ENCODE assay signal across 9 cellular contexts in the genomic region with DNA sequence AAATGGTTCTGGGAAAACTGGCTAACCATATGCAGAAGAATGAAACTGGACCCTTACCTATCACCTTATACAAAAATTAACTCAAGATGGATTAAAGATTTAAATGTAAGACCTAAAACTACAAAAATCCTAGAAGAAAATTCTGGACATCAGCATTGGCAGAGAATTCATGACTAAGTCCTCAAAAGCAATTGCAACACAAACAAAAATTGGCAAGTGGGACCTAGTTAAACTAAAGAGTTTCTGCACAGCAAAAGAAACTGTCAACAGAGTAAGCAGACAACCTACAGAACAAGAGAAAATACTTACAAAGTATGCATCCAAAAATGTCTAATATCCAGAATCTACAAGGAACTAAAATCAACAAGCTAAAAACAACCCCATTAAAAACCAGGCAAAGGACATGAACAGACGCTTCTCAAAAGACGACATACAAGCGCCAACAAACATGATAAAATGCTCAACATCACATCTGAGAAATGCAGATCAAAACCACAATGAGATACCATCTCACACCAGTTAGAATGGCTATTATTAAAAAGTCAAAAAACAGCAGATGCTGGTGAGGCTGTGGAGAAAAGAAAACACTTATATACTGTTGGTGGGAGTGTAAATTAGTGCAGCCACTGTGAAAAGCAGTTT. TPM values are rescaled to one million over a fixed set of nuclear protein-coding genes. Genes with fewer than 3 reads are reported as not detected.
A peak's percentile ranks its signal among the peaks of the same experiment; 100 is the strongest.
DNase-seq lines count a peak whose midpoint lies in the region; ATAC-seq and TF ChIP-seq lines count a peak whose summit lies in the region.
"Not testable (repeated sequence)": the region's sequence is repeated elsewhere in the genome, so short reads cannot be mapped to it uniquely, and the experiment has no call there.
"Had no signal": no experiment of that assay in that cellular context is flagged by ENCODE, and none has a peak within 500 bp of the region (broad histone marks: within the 10 kb centered on the region; RNA-seq: fewer than 3 reads in every experiment).

No MANE protein-coding gene starts in this region.

- not testable (repeated sequence) for H3K27ac ChIP-seq in GM23248

- in situ Hi-C loops in GM23248 (cut with MboI): not testable (repeated sequence)

- CTCF ChIA-PET in T-cell (lab: Charles Lee): interaction anchor here in 1 of 2 donors (0.6 to 1.0 kb wide), 2 partner anchors 9 to 15 kb away, joined by 3 to 4 read pairs; a partner anchor contains a TSS
- CTCF ChIA-PET in activated CD4-positive, alpha-beta memory T cell treated with anti-CD3 and anti-CD28 coated beads, Interleukin-2, amount 10 ng/mL, durations not matched to agents 7 days and 5 days (lab: Charles Lee): interaction anchor here (1.0 to 2.3 kb wide), 3 partner anchors 8 to 19 kb away, joined by 4 to 16 read pairs (median 4); no protein-coding TSS in a partner anchor
- CTCF ChIA-PET in MCF 10A (lab: Yijun Ruan, JAX): not testable (repeated sequence)

- WGBS in GM23248 (ENCODE audit: low coverage in 1 of 2, low lambda C conversion rate in 2 of 2, missing lambda C conversion rate in 2 of 2), 2 experiments: 60 to 63% methylated on average over 3 of the region's 3 CpGs

- not testable (repeated sequence) for H3K27me3 ChIP-seq in GM23248 (replicated peaks; ENCODE audit: insufficient read depth)

- H3K79me2 ChIP-seq in GM23248 (ENCODE audit: insufficient read depth): not testable (repeated sequence)

- not testable (repeated sequence) for H3K4me1 ChIP-seq in GM23248 (ENCODE audit: insufficient read depth)

- not testable (repeated sequence) for BruUV-seq in MCF 10A (replicated peaks; lab: Mats Ljungman, UMichigan)

- ATAC-seq in T-cell (replicated peaks in 1 of 4); activated T-helper 17 cell treated with anti-CD3 and anti-CD28 coated beads, Interleukin-2, amount 50 U/mL, for 72 hours (replicated peaks); naive thymus-derived CD8-positive, alpha-beta T cell: not testable (repeated sequence)

- peaks cover 32 to 54% (median 40%) of the 10 kb centered on the region in 3 donors for H3K4me1 Mint-ChIP-seq in T-cell
- peaks cover 74% of the 10 kb centered on the region for H3K4me1 Mint-ChIP-seq in activated CD4-positive, alpha-beta memory T cell treated with anti-CD3 and anti-CD28 coated beads, Interleukin-2, amount 10 ng/mL, durations not matched to agents 7 days and 5 days
- H3K4me1 Mint-ChIP-seq in activated T-helper 17 cell treated with anti-CD3 and anti-CD28 coated beads, Interleukin-2, amount 50 U/mL, for 72 hours; MCF 10A (ENCODE audit: insufficient read depth, unreplicated experiment): not testable (repeated sequence)
- H3K4me1 Mint-ChIP-seq in naive thymus-derived CD8-positive, alpha-beta T cell: peaks cover 11 to 40% (median 32%) of the 10 kb centered on the region in 4 donors

- intact Hi-C loops in MCF 10A (cut with micrococcal nuclease): not testable (repeated sequence)

- H4K20me1 ChIP-seq in GM23248 (ENCODE audit: insufficient read depth): not testable (repeated sequence)

- not testable (repeated sequence) for H3K36me3 ChIP-seq in GM23248 (ENCODE audit: low read depth)

- not testable (repeated sequence) for H3K36me3 Mint-ChIP-seq in T-cell; activated T-helper 17 cell treated with anti-CD3 and anti-CD28 coated beads, Interleukin-2, amount 50 U/mL, for 72 hours (ENCODE audit: low read depth); MCF 10A (ENCODE audit: insufficient read depth, unreplicated experiment); naive thymus-derived CD8-positive, alpha-beta T cell
- peaks cover 17% of the 10 kb centered on the region for H3K36me3 Mint-ChIP-seq in activated CD4-positive, alpha-beta memory T cell treated with anti-CD3 and anti-CD28 coated beads, Interleukin-2, amount 10 ng/mL, durations not matched to agents 7 days and 5 days (ENCODE audit: low read depth)

- H3K27me3 Mint-ChIP-seq in T-cell: peaks cover 0 to 15% of the 10 kb centered on the region in 2 donors
- H3K27me3 Mint-ChIP-seq in activated CD4-positive, alpha-beta memory T cell treated with anti-CD3 and anti-CD28 coated beads, Interleukin-2, amount 10 ng/mL, durations not matched to agents 7 days and 5 days; activated T-helper 17 cell treated with anti-CD3 and anti-CD28 coated beads, Interleukin-2, amount 50 U/mL, for 72 hours; MCF 10A (ENCODE audit: insufficient read depth, unreplicated experiment); naive thymus-derived CD8-positive, alpha-beta T cell: not testable (repeated sequence)

- H2AFZ ChIP-seq in GM23248: not testable (repeated sequence)

- DNase-seq in AG10803 (ENCODE audit: low read depth) (peak; percentile 36), GM23248 (peak; percentile 53), MCF 10A (ENCODE audit: unreplicated experiment) (peak; percentile 20), fibroblast of peridontal ligament (ENCODE audit: extremely low read depth) (peak; percentile 29)
- not testable (repeated sequence) for DNase-seq in T-cell; activated CD4-positive, alpha-beta memory T cell treated with anti-CD3 and anti-CD28 coated beads, Interleukin-2, amount 10 ng/mL, durations not matched to agents 7 days and 5 days; naive thymus-derived CD8-positive, alpha-beta T cell

- peak overlapping the region in 1 of 2 donors; percentile 89 for H3K27ac Mint-ChIP-seq in T-cell
- H3K27ac Mint-ChIP-seq in activated CD4-positive, alpha-beta memory T cell treated with anti-CD3 and anti-CD28 coated beads, Interleukin-2, amount 10 ng/mL, durations not matched to agents 7 days and 5 days: peak overlapping the region; percentile 71
- peak overlapping the region; percentile 83 for H3K27ac Mint-ChIP-seq in activated T-helper 17 cell treated with anti-CD3 and anti-CD28 coated beads, Interleukin-2, amount 50 U/mL, for 72 hours
- not testable (repeated sequence) for H3K27ac Mint-ChIP-seq in MCF 10A (ENCODE audit: low read depth, unreplicated experiment)
- H3K27ac Mint-ChIP-seq in naive thymus-derived CD8-positive, alpha-beta T cell: peak overlapping the region in 9 of 10 donors; percentile 18 to 92 (median 70)

- not testable (repeated sequence) for H3K9ac ChIP-seq in GM23248

- H3F3A ChIP-seq in GM23248 (ENCODE audit: insufficient read depth): not testable (repeated sequence)

- H3K9me3 Mint-ChIP-seq in T-cell; activated CD4-positive, alpha-beta memory T cell treated with anti-CD3 and anti-CD28 coated beads, Interleukin-2, amount 10 ng/mL, durations not matched to agents 7 days and 5 days; activated T-helper 17 cell treated with anti-CD3 and anti-CD28 coated beads, Interleukin-2, amount 50 U/mL, for 72 hours; MCF 10A (ENCODE audit: unreplicated experiment); naive thymus-derived CD8-positive, alpha-beta T cell: not testable (repeated sequence)

- H3K9me3 ChIP-seq in GM23248 (ENCODE audit: low read depth): not testable (repeated sequence)

- H3K4me2 ChIP-seq in GM23248 (ENCODE audit: unreplicated experiment): not testable (repeated sequence)

- peak overlapping the region in 2 of 3 donors; percentile 29 to 73 for H3K4me3 Mint-ChIP-seq in T-cell
- peak overlapping the region; percentile 41 for H3K4me3 Mint-ChIP-seq in activated CD4-positive, alpha-beta memory T cell treated with anti-CD3 and anti-CD28 coated beads, Interleukin-2, amount 10 ng/mL, durations not matched to agents 7 days and 5 days
- peak overlapping the region; percentile 69 for H3K4me3 Mint-ChIP-seq in activated T-helper 17 cell treated with anti-CD3 and anti-CD28 coated beads, Interleukin-2, amount 50 U/mL, for 72 hours
- H3K4me3 Mint-ChIP-seq in MCF 10A (ENCODE audit: unreplicated experiment): not testable (repeated sequence)
- peak overlapping the region in 8 of 10 donors; percentile 31 to 87 (median 58) for H3K4me3 Mint-ChIP-seq in naive thymus-derived CD8-positive, alpha-beta T cell

- not testable (repeated sequence) for H3K4me3 ChIP-seq in AG10803 (ENCODE audit: low read length); GM23248

- POLR2A ChIA-PET in T-cell (lab: Charles Lee): interaction anchor here (1.0 to 2.3 kb wide), 5 partner anchors 8 to 21 kb away, joined by 3 to 16 read pairs (median 5); a partner anchor contains a TSS
- POLR2A ChIA-PET in activated CD4-positive, alpha-beta memory T cell treated with anti-CD3 and anti-CD28 coated beads, Interleukin-2, amount 10 ng/mL, durations not matched to agents 7 days and 5 days (lab: Charles Lee): interaction anchor here (0.6 to 3.4 kb wide), 5 partner anchors 8 to 20 kb away, joined by 3 to 13 read pairs (median 7); a partner anchor contains a TSS
- POLR2A ChIA-PET in MCF 10A (lab: Yijun Ruan, JAX): not testable (repeated sequence)
- POLR2A ChIA-PET in naive thymus-derived CD8-positive, alpha-beta T cell (lab: Charles Lee): interaction anchor here (2.4 to 2.6 kb wide), 3 partner anchors 8 to 19 kb away, joined by 8 to 16 read pairs (median 14); a partner anchor contains a TSS

- TF ChIP-seq CTCF in AG10803 (conservative IDR thresholded peaks at IDR 0.05; ENCODE audit: low read length); MCF 10A (IDR thresholded peaks at IDR 0.05; ENCODE audit: unreplicated experiment): not testable (repeated sequence)

- not testable (repeated sequence) for H3K9me2 ChIP-seq in GM23248 (ENCODE audit: insufficient read depth)

RNA-seq across cellular contexts. Expression of a gene that starts 15.7 kb away (rescaled TPM):
- total RNA-seq in GM23248 (2014; rRNA removed; shearing (Covaris generic)): 38.2 and 47.7 TPM in 2 replicates
- polyA plus RNA-seq in GM23248 (2016; fragmentation: Nextera tagmentation; extraction: Ambion mirVana): 78.4 and 79.5 TPM in 2 replicates
- total RNA-seq in T-cell (100 to 1,000 TPM; 152 to 402 (median 182) TPM), MCF 10A (2022) (29.9 and 40.2 TPM in 2 replicates)
- total RNA-seq in activated CD4-positive, alpha-beta memory T cell treated with anti-CD3 and anti-CD28 coated beads, Interleukin-2, amount 10 ng/mL, durations not matched to agents 7 days and 5 days: 100 to 1,000 TPM; 114 to 116 TPM
- total RNA-seq in activated T-helper 17 cell treated with anti-CD3 and anti-CD28 coated beads, Interleukin-2, amount 50 U/mL, for 72 hours: 100 to 1,000 TPM in 1 of 2 donors, 10 to 100 TPM in 1; 91.4 to 127 TPM
- total RNA-seq in naive thymus-derived CD8-positive, alpha-beta T cell: 100 to 1,000 TPM; 151 to 164 TPM
- polyA plus RNA-seq in naive thymus-derived CD8-positive, alpha-beta T cell: 10 to 100 TPM; 65.4 to 98.4 (median 81.1) TPM

RNA-seq across cellular contexts. Expression of a gene that starts 20.1 kb away (rescaled TPM):
- 10.4 and 10.6 TPM in 2 replicates for total RNA-seq in GM23248 (2014; rRNA removed; shearing (Covaris generic))
- 12.0 and 12.3 TPM in 2 replicates for polyA plus RNA-seq in GM23248 (2016; fragmentation: Nextera tagmentation; extraction: Ambion mirVana)
- 10 to 100 TPM; 24.1 to 79.0 (median 39.4) TPM for total RNA-seq in T-cell
- 10 to 100 TPM; 31.8 to 36.4 TPM for total RNA-seq in activated CD4-positive, alpha-beta memory T cell treated with anti-CD3 and anti-CD28 coated beads, Interleukin-2, amount 10 ng/mL, durations not matched to agents 7 days and 5 days
- total RNA-seq in activated T-helper 17 cell treated with anti-CD3 and anti-CD28 coated beads, Interleukin-2, amount 50 U/mL, for 72 hours: 10 to 100 TPM; 42.7 to 53.2 TPM
- total RNA-seq in MCF 10A (2022): 18.2 and 22.3 TPM in 2 replicates
- total RNA-seq in naive thymus-derived CD8-positive, alpha-beta T cell: 10 to 100 TPM; 22.1 to 23.3 TPM
- polyA plus RNA-seq in naive thymus-derived CD8-positive, alpha-beta T cell: 10 to 100 TPM; 24.4 to 35.3 (median 25.0) TPM

RNA-seq across cellular contexts. Expression of a gene that starts 29.0 kb away (rescaled TPM):
- total RNA-seq in GM23248 (2014; rRNA removed; shearing (Covaris generic)): not detected in 2 replicates
- not detected in 2 replicates for polyA plus RNA-seq in GM23248 (2016; fragmentation: Nextera tagmentation; extraction: Ambion mirVana)
- total RNA-seq in T-cell (not detected), MCF 10A (2022) (not detected in 2 replicates)
- total RNA-seq in activated CD4-positive, alpha-beta memory T cell treated with anti-CD3 and anti-CD28 coated beads, Interleukin-2, amount 10 ng/mL, durations not matched to agents 7 days and 5 days: not detected
- total RNA-seq in activated T-helper 17 cell treated with anti-CD3 and anti-CD28 coated beads, Interleukin-2, amount 50 U/mL, for 72 hours: not detected
- not detected for total RNA-seq in naive thymus-derived CD8-positive, alpha-beta T cell
- polyA plus RNA-seq in naive thymus-derived CD8-positive, alpha-beta T cell: not detected
- polyA plus RNA-seq: IgD-negative memory B cell had no signal
